ENCODE assay signal across 8 cellular contexts in genomic region chr10:68955786-68956532, GRCh38. TPM values are rescaled to one million over a fixed set of nuclear protein-coding genes. Genes with fewer than 3 reads are reported as not detected.
A peak's percentile ranks its signal among the peaks of the same experiment; 100 is the strongest.
DNase-seq lines count a peak whose midpoint lies in the region; ATAC-seq and TF ChIP-seq lines count a peak whose summit lies in the region.

DDX21 (plus strand) TSS chr10:68956170; CDS start chr10:68956226, 56 bp downstream.

- H3K4me1 Mint-ChIP-seq in activated naive CD8-positive, alpha-beta T cell (ENCODE audit: low read depth): peaks cover 41% of the 10 kb centered on the region

- intact Hi-C loops in head of caudate nucleus (cut with DNase I) (no loop called here), ovary (cut with DNase I) (loop anchor here in 1 of 4 donors (5.0 kb wide), 1 partner anchor 136 kb away; no protein-coding TSS in a partner anchor), thyroid gland (cut with DNase I) (no loop called here)

- TF ChIP-seq CTCF in GM12864 (IDR thresholded peaks at IDR 0.05; ENCODE audit: low read depth, low read length, missing control alignments) (peak; percentile 75), ovary (IDR thresholded peaks at IDR 0.05) (peak; percentile 13 to 65 (median 62)), thyroid gland (IDR thresholded peaks at IDR 0.05) (peak in 5 of 6 experiments; percentile 27 to 63 (median 56))

- peak; percentile 77 for ATAC-seq in HG02623 (IDR thresholded peaks at IDR 0.05; ENCODE audit: unreplicated experiment)

- H3K27me3 ChIP-seq in ovary (no peaks in the 10 kb centered on the region), thyroid gland (no peaks in the 10 kb centered on the region)

- H3K36me3 Mint-ChIP-seq in activated naive CD8-positive, alpha-beta T cell: peaks cover 16% of the 10 kb centered on the region

- H3K27ac Mint-ChIP-seq in activated naive CD8-positive, alpha-beta T cell: peak within 1 kb of the TSS; percentile 100

- WGBS in ovary, 3 donors: 0% methylated on average over 57 of the region's 57 CpGs
- WGBS in thyroid gland, 2 donors: 1% methylated on average over 42 to 52 of the region's 57 CpGs

- peak within 1 kb of the TSS; percentile 63 to 80 for H3K27ac ChIP-seq in ovary
- H3K27ac ChIP-seq in thyroid gland: peak within 1 kb of the TSS; percentile 47 to 78 (median 69)

- H3K4me1 ChIP-seq in ovary (ENCODE audit: insufficient read depth): peaks cover 9% of the 10 kb centered on the region
- H3K4me1 ChIP-seq in thyroid gland: peaks cover 0 to 20% of the 10 kb centered on the region in 2 donors

- H3K4me3 ChIP-seq in GM12864 (ENCODE audit: low read depth, low read length): peak within 1 kb of the TSS; percentile 69
- peak within 1 kb of the TSS; percentile 93 for H3K4me3 ChIP-seq in ovary
- peak within 1 kb of the TSS; percentile 38 to 79 (median 71) for H3K4me3 ChIP-seq in thyroid gland (replicated peaks in 1 of 3)

- no peaks in the 10 kb centered on the region for H3K36me3 ChIP-seq in ovary
- H3K36me3 ChIP-seq in thyroid gland: peaks cover 3 to 6% of the 10 kb centered on the region in 2 donors

- no peak for TF ChIP-seq EP300 in ovary (IDR thresholded peaks at IDR 0.05)

- no peaks in the 10 kb centered on the region for H3K27me3 Mint-ChIP-seq in activated naive CD8-positive, alpha-beta T cell

- H3K9me3 Mint-ChIP-seq in activated naive CD8-positive, alpha-beta T cell (ENCODE audit: low read depth): no peaks in the 10 kb centered on the region

- peak; percentile 83 for DNase-seq in GM12864 (ENCODE audit: low read depth)
- peak; percentile 82 for DNase-seq in NCI-H1092 treated with DMSO at 0.1 percent for 48 hours (lab: John Stamatoyannopoulos, UW)
- DNase-seq in SKM-1 (lab: John Stamatoyannopoulos, UW; ENCODE audit: unreplicated experiment): peak; percentile 93
- peak; percentile 90 to 98 (median 94) for DNase-seq in head of caudate nucleus
- peak; percentile 82 to 88 (median 85) for DNase-seq in ovary
- DNase-seq in thyroid gland: peak; percentile 87 to 93

- TF ChIP-seq POLR2A in ovary (IDR thresholded peaks at IDR 0.05) (peak; percentile 81), thyroid gland (IDR thresholded peaks at IDR 0.05) (peak in 1 of 2 donors; percentile 68)

- peak within 1 kb of the TSS; percentile 99 for H3K4me3 Mint-ChIP-seq in activated naive CD8-positive, alpha-beta T cell

- H3K9me3 ChIP-seq in ovary (no peaks in the 10 kb centered on the region), thyroid gland (no peaks in the 10 kb centered on the region)

RNA-seq across cellular contexts. Expression of gene DDX21, which starts in this region (rescaled TPM):
- 10 to 100 TPM; 26.5 to 77.0 (median 41.4) TPM for total RNA-seq in ovary
- polyA plus RNA-seq in ovary: 10 to 100 TPM; 16.0 to 30.0 TPM
- 10 to 100 TPM; 30.9 to 56.1 (median 38.1) TPM for total RNA-seq in thyroid gland

Comparison
In these comparisons a context has a peak if more than half of its experiments do, and no peak if none do; other contexts are left out.
1. Peak in every context shown above with its lines: DNase-seq, ATAC-seq, H3K4me3 ChIP-seq and H3K27ac ChIP-seq.